Comparison of ENCODE assay signal across 25 cellular contexts in genomic region chr11:76216536-76217326, GRCh38. TPM values are rescaled to one million over a fixed set of nuclear protein-coding genes. Genes with fewer than 3 reads are reported as not detected.
DNase-seq lines count a peak whose midpoint lies in the region; ATAC-seq and TF ChIP-seq lines count a peak whose summit lies in the region.
"Had no signal": no experiment of that assay in that cellular context is flagged by ENCODE, and none has a peak within 500 bp of the region (broad histone marks: within the 10 kb centered on the region; RNA-seq: fewer than 3 reads in every experiment).

No MANE protein-coding gene starts in this region.

- peak overlapping the region; percentile 37 for H2AFZ ChIP-seq in osteoblast (ENCODE audit: low read length)

- H3K4me1 ChIP-seq in osteoblast (ENCODE audit: insufficient read depth, low read length) (peaks cover 12% of the 10 kb centered on the region), BE2C (no peaks in the 10 kb centered on the region)
- H3K4me1 ChIP-seq: breast epithelium, esophagus muscularis mucosa had no signal

- H3K4me3 Mint-ChIP-seq in stimulated activated effector memory CD8-positive, alpha-beta T cell treated with anti-CD3 and anti-CD28 coated beads, Interleukin-12 subunit alpha, Interleukin-12 subunit beta, amount 100 ng/mL, for 72 hours, result no peak overlapping the region
- H3K4me3 Mint-ChIP-seq: activated CD4-positive, alpha-beta memory T cell treated with anti-CD3 and anti-CD28 coated beads, Interleukin-2, amount 10 ng/mL, durations not matched to agents 7 days and 5 days; activated naive CD4-positive, alpha-beta T cell treated with anti-CD3 and anti-CD28 coated beads, Interleukin-2, amount 10 ng/mL, durations not matched to agents 7 days and 5 days; CD14-positive monocyte; T-helper 1 cell treated with Interleukin-12 subunit alpha and Interleukin-12 subunit beta and Interleukin-4 antibody, amounts not matched to agents 30 μg/mL and 1 μg/mL, for 36 hours; type B pancreatic cell had no signal

- intact Hi-C loops in left ventricle myocardium superior (cut with micrococcal nuclease), result no loop called here

- no peaks in the 10 kb centered on the region for H3K4me1 Mint-ChIP-seq in stimulated activated effector memory CD8-positive, alpha-beta T cell treated with anti-CD3 and anti-CD28 coated beads, Interleukin-12 subunit alpha, Interleukin-12 subunit beta, amount 100 ng/mL, for 72 hours
- H3K4me1 Mint-ChIP-seq: activated CD4-positive, alpha-beta memory T cell treated with anti-CD3 and anti-CD28 coated beads, Interleukin-2, amount 10 ng/mL, durations not matched to agents 7 days and 5 days; activated naive CD4-positive, alpha-beta T cell treated with anti-CD3 and anti-CD28 coated beads, Interleukin-2, amount 10 ng/mL, durations not matched to agents 7 days and 5 days had no signal

- no peaks in the 10 kb centered on the region for H3K36me3 Mint-ChIP-seq in stimulated activated effector memory CD8-positive, alpha-beta T cell treated with anti-CD3 and anti-CD28 coated beads, Interleukin-12 subunit alpha, Interleukin-12 subunit beta, amount 100 ng/mL, for 72 hours
- H3K36me3 Mint-ChIP-seq: activated naive CD4-positive, alpha-beta T cell treated with anti-CD3 and anti-CD28 coated beads, Interleukin-2, amount 10 ng/mL, durations not matched to agents 7 days and 5 days; type B pancreatic cell had no signal

- H3K79me2 ChIP-seq in osteoblast (ENCODE audit: insufficient read depth, low read length), result no peaks in the 10 kb centered on the region

- DNase-seq in EH (ENCODE audit: low read depth) (peak; percentile 26), NCI-H69 (lab: John Stamatoyannopoulos, UW) (peak; percentile 56), left ventricle myocardium superior (peak; percentile 30), osteoblast (ENCODE audit: insufficient read length, low spot score, missing footprints) (no peak), BE2C (no peak), NCI-H1105 (lab: John Stamatoyannopoulos, UW) (no peak)
- DNase-seq in stimulated activated effector memory CD8-positive, alpha-beta T cell treated with anti-CD3 and anti-CD28 coated beads, Interleukin-12 subunit alpha, Interleukin-12 subunit beta, amount 100 ng/mL, for 72 hours (ENCODE audit: low spot score in 2 of 2), result no peak
- DNase-seq: activated CD4-positive, alpha-beta memory T cell treated with anti-CD3 and anti-CD28 coated beads, Interleukin-2, amount 10 ng/mL, durations not matched to agents 7 days and 5 days; activated CD4-positive, alpha-beta T cell treated with anti-CD3 and anti-CD28 coated beads for 1 hour; activated CD8-positive, alpha-beta memory T cell treated with anti-CD3 and anti-CD28 coated beads, Interleukin-2, amount 50 U/mL, for 48 hours; activated naive CD4-positive, alpha-beta T cell treated with anti-CD3 and anti-CD28 coated beads, Interleukin-2, amount 10 ng/mL, durations not matched to agents 7 days and 5 days; amygdala; Calu3; cortex of kidney; foreskin melanocyte; SK-N-SH had no signal

- H3K4me2 ChIP-seq in osteoblast (ENCODE audit: insufficient read depth, low read length), result no peak overlapping the region
- H3K4me2 ChIP-seq: SK-N-SH had no signal

- H3K36me3 ChIP-seq in osteoblast (ENCODE audit: insufficient read depth, low read length), result no peaks in the 10 kb centered on the region
- H3K36me3 ChIP-seq in BE2C, result no peaks in the 10 kb centered on the region
- H3K36me3 ChIP-seq: breast epithelium, esophagus muscularis mucosa had no signal

- H3K9me3 Mint-ChIP-seq in stimulated activated effector memory CD8-positive, alpha-beta T cell treated with anti-CD3 and anti-CD28 coated beads, Interleukin-12 subunit alpha, Interleukin-12 subunit beta, amount 100 ng/mL, for 72 hours, result no peaks in the 10 kb centered on the region
- H3K9me3 Mint-ChIP-seq: activated CD4-positive, alpha-beta memory T cell treated with anti-CD3 and anti-CD28 coated beads, Interleukin-2, amount 10 ng/mL, durations not matched to agents 7 days and 5 days; activated naive CD4-positive, alpha-beta T cell treated with anti-CD3 and anti-CD28 coated beads, Interleukin-2, amount 10 ng/mL, durations not matched to agents 7 days and 5 days; T-helper 1 cell treated with Interleukin-12 subunit alpha and Interleukin-12 subunit beta and Interleukin-4 antibody, amounts not matched to agents 30 μg/mL and 1 μg/mL, for 36 hours; type B pancreatic cell had no signal

- peaks cover 7% of the 10 kb centered on the region for H3K27me3 ChIP-seq in osteoblast (ENCODE audit: insufficient read depth, low read length)
- H3K27me3 ChIP-seq in BE2C, result peaks cover 5% of the 10 kb centered on the region
- H3K27me3 ChIP-seq: esophagus muscularis mucosa had no signal

- H3K4me3 ChIP-seq in osteoblast (ENCODE audit: insufficient read depth, low read length), result no peak overlapping the region
- H3K4me3 ChIP-seq in BE2C (ENCODE audit: low read depth, low read length), result no peak overlapping the region
- H3K4me3 ChIP-seq: breast epithelium, esophagus muscularis mucosa had no signal

- TF ChIP-seq CTCF in osteoblast (IDR thresholded peaks at IDR 0.05; ENCODE audit: extremely low read depth, low read depth, low read length), result no peak
- TF ChIP-seq CTCF in BE2C (IDR thresholded peaks at IDR 0.05; ENCODE audit: low read depth, low read length), result no peak

- no peaks in the 10 kb centered on the region for H3K9me3 ChIP-seq in osteoblast (ENCODE audit: low read depth, low read length)
- H3K9me3 ChIP-seq in BE2C, result no peaks in the 10 kb centered on the region
- H3K9me3 ChIP-seq: breast epithelium, esophagus muscularis mucosa, SK-N-SH had no signal

- H3K27ac ChIP-seq in osteoblast (ENCODE audit: low read depth, low read length), result peak overlapping the region; percentile 50
- H3K27ac ChIP-seq: breast epithelium, esophagus muscularis mucosa, RWPE1 had no signal

- ATAC-seq in left ventricle myocardium superior, result no peak
- no peak for ATAC-seq in stimulated activated effector memory CD8-positive, alpha-beta T cell treated with anti-CD3 and anti-CD28 coated beads, Interleukin-12 subunit alpha, Interleukin-12 subunit beta, amount 100 ng/mL, for 72 hours

- no peak overlapping the region for H3K27ac Mint-ChIP-seq in stimulated activated effector memory CD8-positive, alpha-beta T cell treated with anti-CD3 and anti-CD28 coated beads, Interleukin-12 subunit alpha, Interleukin-12 subunit beta, amount 100 ng/mL, for 72 hours
- H3K27ac Mint-ChIP-seq: activated CD4-positive, alpha-beta memory T cell treated with anti-CD3 and anti-CD28 coated beads, Interleukin-2, amount 10 ng/mL, durations not matched to agents 7 days and 5 days; activated naive CD4-positive, alpha-beta T cell treated with anti-CD3 and anti-CD28 coated beads, Interleukin-2, amount 10 ng/mL, durations not matched to agents 7 days and 5 days; CD14-positive monocyte; T-helper 1 cell treated with Interleukin-12 subunit alpha and Interleukin-12 subunit beta and Interleukin-4 antibody, amounts not matched to agents 30 μg/mL and 1 μg/mL, for 36 hours had no signal

- no peaks in the 10 kb centered on the region for H4K20me1 ChIP-seq in osteoblast (ENCODE audit: insufficient read depth, low read length)

RNA-seq across cellular contexts. Expression of gene WNT11, which starts 10.4 kb away (rescaled TPM):
- 15.2 TPM for total RNA-seq in left ventricle myocardium superior
- total RNA-seq in osteoblast, result under 0.01 and 0.36 TPM in 2 replicates
- polyA plus RNA-seq in BE2C (2012; ENCODE audit: insufficient read depth, insufficient read length, low read depth), result 1.8 TPM
- total RNA-seq: Calu3, H4, OCI-LY7, renal cortical epithelial cell had no signal

Comparison
In these comparisons a context has a peak if more than half of its experiments do, and no peak if none do; other contexts are left out.
1. DNase-seq: peak in EH (single experiment), NCI-H69 (single experiment) and left ventricle myocardium superior (single experiment); none in osteoblast (single experiment), stimulated activated effector memory CD8-positive, alpha-beta T cell treated with anti-CD3 and anti-CD28 coated beads, Interleukin-12 subunit alpha, Interleukin-12 subunit beta, amount 100 ng/mL, for 72 hours (0 of 2), BE2C (single experiment) and NCI-H1105 (single experiment).
2. RNA of gene WNT11, which starts 10.4 kb away (total RNA-seq): 15.2 TPM in left ventricle myocardium superior (single experiment); under 0.01 to 0.36 TPM in osteoblast; every median in the first group is over 10 times any median in the second.